11 cellular contexts compared by ENCODE assay signal in genomic region chr1:45545019-45545493, GRCh38. TPM values are rescaled to one million over a fixed set of nuclear protein-coding genes. Genes with fewer than 3 reads are reported as not detected.
DNase-seq lines count a peak whose midpoint lies in the region; ATAC-seq lines count a peak whose summit lies in the region.
"Had no signal": no experiment of that assay in that cellular context is flagged by ENCODE, and none has a peak within 500 bp of the region (broad histone marks: within the 10 kb centered on the region; RNA-seq: fewer than 3 reads in every experiment).

No MANE protein-coding gene starts in this region.

- intact Hi-C loops in activated CD4-positive, alpha-beta memory T cell treated with anti-CD3 and anti-CD28 coated beads for 36 hours (cut with micrococcal nuclease), result no loop called here
- intact Hi-C loops in activated T-helper 1 cell treated with anti-CD3 and anti-CD28 coated beads, Interleukin-12 subunit alpha, Interleukin-12 subunit beta, Interleukin-2, Interleukin-4 antibody, amounts not matched to agents 30 ng/mL and 10 ng/mL and 1 ng/mL, durations not matched to agents 14 hours and 24 hours and 36 hours (cut with micrococcal nuclease), result no loop called here

- peaks cover 26% of the 10 kb centered on the region for H3K4me1 Mint-ChIP-seq in activated CD4-positive, alpha-beta memory T cell treated with anti-CD3 and anti-CD28 coated beads for 36 hours (ENCODE audit: low read depth)
- H3K4me1 Mint-ChIP-seq in activated CD4-positive, alpha-beta memory T cell treated with anti-CD3 and anti-CD28 coated beads, Interleukin-2, amount 10 ng/mL, durations not matched to agents 7 days and 5 days, result peaks cover 37% of the 10 kb centered on the region
- H3K4me1 Mint-ChIP-seq in activated T-helper 1 cell treated with anti-CD3 and anti-CD28 coated beads, Interleukin-12 subunit alpha, Interleukin-12 subunit beta, Interleukin-2, Interleukin-4 antibody, amounts not matched to agents 30 ng/mL and 10 ng/mL and 1 ng/mL, durations not matched to agents 14 hours and 24 hours and 36 hours (ENCODE audit: low read depth), result peaks cover 40% of the 10 kb centered on the region
- peaks cover 31% of the 10 kb centered on the region for H3K4me1 Mint-ChIP-seq in stimulated activated effector memory CD8-positive, alpha-beta T cell treated with anti-CD3 and anti-CD28 coated beads, Interleukin-12 subunit alpha, Interleukin-12 subunit beta, amount 100 ng/mL, for 72 hours

- H3K9me3 Mint-ChIP-seq in activated CD4-positive, alpha-beta memory T cell treated with anti-CD3 and anti-CD28 coated beads for 36 hours, result no peaks in the 10 kb centered on the region
- no peaks in the 10 kb centered on the region for H3K9me3 Mint-ChIP-seq in activated CD4-positive, alpha-beta memory T cell treated with anti-CD3 and anti-CD28 coated beads, Interleukin-2, amount 10 ng/mL, durations not matched to agents 7 days and 5 days
- no peaks in the 10 kb centered on the region for H3K9me3 Mint-ChIP-seq in activated T-helper 1 cell treated with anti-CD3 and anti-CD28 coated beads, Interleukin-12 subunit alpha, Interleukin-12 subunit beta, Interleukin-2, Interleukin-4 antibody, amounts not matched to agents 30 ng/mL and 10 ng/mL and 1 ng/mL, durations not matched to agents 14 hours and 24 hours and 36 hours
- H3K9me3 Mint-ChIP-seq in stimulated activated effector memory CD8-positive, alpha-beta T cell treated with anti-CD3 and anti-CD28 coated beads, Interleukin-12 subunit alpha, Interleukin-12 subunit beta, amount 100 ng/mL, for 72 hours, result no peaks in the 10 kb centered on the region

- H3K27me3 Mint-ChIP-seq in activated CD4-positive, alpha-beta memory T cell treated with anti-CD3 and anti-CD28 coated beads for 36 hours, result no peaks in the 10 kb centered on the region
- peaks cover 9% of the 10 kb centered on the region for H3K27me3 Mint-ChIP-seq in activated CD4-positive, alpha-beta memory T cell treated with anti-CD3 and anti-CD28 coated beads, Interleukin-2, amount 10 ng/mL, durations not matched to agents 7 days and 5 days
- peaks cover 5% of the 10 kb centered on the region for H3K27me3 Mint-ChIP-seq in activated T-helper 1 cell treated with anti-CD3 and anti-CD28 coated beads, Interleukin-12 subunit alpha, Interleukin-12 subunit beta, Interleukin-2, Interleukin-4 antibody, amounts not matched to agents 30 ng/mL and 10 ng/mL and 1 ng/mL, durations not matched to agents 14 hours and 24 hours and 36 hours (ENCODE audit: insufficient read depth)

- peak; percentile 67 for ATAC-seq in HG02885 (IDR thresholded peaks at IDR 0.05; ENCODE audit: poor library complexity, unreplicated experiment)
- peak; percentile 71 for ATAC-seq in stimulated activated effector memory CD8-positive, alpha-beta T cell treated with anti-CD3 and anti-CD28 coated beads, Interleukin-12 subunit alpha, Interleukin-12 subunit beta, amount 100 ng/mL, for 72 hours
- ATAC-seq: HCT116 had no signal

- POLR2A ChIA-PET in activated CD4-positive, alpha-beta memory T cell treated with anti-CD3 and anti-CD28 coated beads for 36 hours (lab: Charles Lee), result interaction anchor here (0.6 to 3.6 kb wide), 7 partner anchors 22 to 823 kb away, joined by 3 to 50 read pairs (median 3); partner anchors contain the start of genes CCDC163, MMACHC and PRDX1
- POLR2A ChIA-PET in activated CD4-positive, alpha-beta memory T cell treated with anti-CD3 and anti-CD28 coated beads, Interleukin-2, amount 10 ng/mL, durations not matched to agents 7 days and 5 days (lab: Charles Lee), result interaction anchor here (0.6 to 7.9 kb wide), 13 partner anchors 9 to 824 kb away, joined by 3 to 89 read pairs (median 5); partner anchors contain the start of genes MUTYH, NASP, PRDX1 and RNU5D-1

- CTCF ChIA-PET in activated CD4-positive, alpha-beta memory T cell treated with anti-CD3 and anti-CD28 coated beads for 36 hours (lab: Charles Lee), result interaction anchor here (0.9 to 2.6 kb wide), 4 partner anchors 25 to 110 kb away, joined by 3 to 18 read pairs (median 8); no protein-coding TSS in a partner anchor
- CTCF ChIA-PET in activated CD4-positive, alpha-beta memory T cell treated with anti-CD3 and anti-CD28 coated beads, Interleukin-2, amount 10 ng/mL, durations not matched to agents 7 days and 5 days (lab: Charles Lee), result interaction anchor here (0.8 to 1.6 kb wide), 4 partner anchors 10 to 32 kb away, joined by 3 to 7 read pairs (median 4); partner anchors contain the start of gene PRDX1

- peak overlapping the region; percentile 40 for H3K27ac Mint-ChIP-seq in activated CD4-positive, alpha-beta memory T cell treated with anti-CD3 and anti-CD28 coated beads for 36 hours
- H3K27ac Mint-ChIP-seq in activated CD4-positive, alpha-beta memory T cell treated with anti-CD3 and anti-CD28 coated beads, Interleukin-2, amount 10 ng/mL, durations not matched to agents 7 days and 5 days, result no peak overlapping the region
- peak overlapping the region; percentile 80 for H3K27ac Mint-ChIP-seq in activated T-helper 1 cell treated with anti-CD3 and anti-CD28 coated beads, Interleukin-12 subunit alpha, Interleukin-12 subunit beta, Interleukin-2, Interleukin-4 antibody, amounts not matched to agents 30 ng/mL and 10 ng/mL and 1 ng/mL, durations not matched to agents 14 hours and 24 hours and 36 hours
- H3K27ac Mint-ChIP-seq in stimulated activated effector memory CD8-positive, alpha-beta T cell treated with anti-CD3 and anti-CD28 coated beads, Interleukin-12 subunit alpha, Interleukin-12 subunit beta, amount 100 ng/mL, for 72 hours, result peak overlapping the region; percentile 56

- H3K4me3 Mint-ChIP-seq in activated CD4-positive, alpha-beta memory T cell treated with anti-CD3 and anti-CD28 coated beads for 36 hours, result peak overlapping the region; percentile 6
- no peak overlapping the region for H3K4me3 Mint-ChIP-seq in activated CD4-positive, alpha-beta memory T cell treated with anti-CD3 and anti-CD28 coated beads, Interleukin-2, amount 10 ng/mL, durations not matched to agents 7 days and 5 days
- H3K4me3 Mint-ChIP-seq in activated T-helper 1 cell treated with anti-CD3 and anti-CD28 coated beads, Interleukin-12 subunit alpha, Interleukin-12 subunit beta, Interleukin-2, Interleukin-4 antibody, amounts not matched to agents 30 ng/mL and 10 ng/mL and 1 ng/mL, durations not matched to agents 14 hours and 24 hours and 36 hours, result peak overlapping the region; percentile 26
- H3K4me3 Mint-ChIP-seq in stimulated activated effector memory CD8-positive, alpha-beta T cell treated with anti-CD3 and anti-CD28 coated beads, Interleukin-12 subunit alpha, Interleukin-12 subunit beta, amount 100 ng/mL, for 72 hours, result no peak overlapping the region

- H3K36me3 Mint-ChIP-seq in activated CD4-positive, alpha-beta memory T cell treated with anti-CD3 and anti-CD28 coated beads for 36 hours, result no peaks in the 10 kb centered on the region
- no peaks in the 10 kb centered on the region for H3K36me3 Mint-ChIP-seq in activated CD4-positive, alpha-beta memory T cell treated with anti-CD3 and anti-CD28 coated beads, Interleukin-2, amount 10 ng/mL, durations not matched to agents 7 days and 5 days (ENCODE audit: low read depth)
- H3K36me3 Mint-ChIP-seq in activated T-helper 1 cell treated with anti-CD3 and anti-CD28 coated beads, Interleukin-12 subunit alpha, Interleukin-12 subunit beta, Interleukin-2, Interleukin-4 antibody, amounts not matched to agents 30 ng/mL and 10 ng/mL and 1 ng/mL, durations not matched to agents 14 hours and 24 hours and 36 hours (ENCODE audit: low read depth), result no peaks in the 10 kb centered on the region
- H3K36me3 Mint-ChIP-seq in stimulated activated effector memory CD8-positive, alpha-beta T cell treated with anti-CD3 and anti-CD28 coated beads, Interleukin-12 subunit alpha, Interleukin-12 subunit beta, amount 100 ng/mL, for 72 hours, result peaks cover 6% of the 10 kb centered on the region

- peak; percentile 50 for DNase-seq in activated CD4-positive, alpha-beta memory T cell treated with anti-CD3 and anti-CD28 coated beads for 36 hours
- DNase-seq in activated CD4-positive, alpha-beta memory T cell treated with anti-CD3 and anti-CD28 coated beads, Interleukin-2, amount 10 ng/mL, durations not matched to agents 7 days and 5 days, result no peak
- DNase-seq in activated T-helper 1 cell treated with anti-CD3 and anti-CD28 coated beads, Interleukin-12 subunit alpha, Interleukin-12 subunit beta, Interleukin-2, Interleukin-4 antibody, amounts not matched to agents 30 ng/mL and 10 ng/mL and 1 ng/mL, durations not matched to agents 14 hours and 24 hours and 36 hours (ENCODE audit: low spot score), result no peak
- DNase-seq in stimulated activated effector memory CD8-positive, alpha-beta T cell treated with anti-CD3 and anti-CD28 coated beads, Interleukin-12 subunit alpha, Interleukin-12 subunit beta, amount 100 ng/mL, for 72 hours (ENCODE audit: low spot score in 2 of 2), result no peak
- no peak for DNase-seq in GM19238 (ENCODE audit: insufficient read length, low spot score)
- DNase-seq in COLO668 (lab: John Stamatoyannopoulos, UW; ENCODE audit: unreplicated experiment), result no peak
- DNase-seq in NCI-H524 (lab: John Stamatoyannopoulos, UW), result no peak
- DNase-seq: activated gamma-delta T cell treated with Interleukin-2 at 50 U/mL for 16 hours, upper lobe of left lung had no signal

RNA-seq across cellular contexts. Expression of gene AKR1A1, which starts 5.6 kb away (rescaled TPM):
- total RNA-seq in activated CD4-positive, alpha-beta memory T cell treated with anti-CD3 and anti-CD28 coated beads for 36 hours, result 100 to 1,000 TPM; 184 TPM
- 100 to 1,000 TPM; 144 TPM for total RNA-seq in activated CD4-positive, alpha-beta memory T cell treated with anti-CD3 and anti-CD28 coated beads, Interleukin-2, amount 10 ng/mL, durations not matched to agents 7 days and 5 days
- total RNA-seq in activated T-helper 1 cell treated with anti-CD3 and anti-CD28 coated beads, Interleukin-12 subunit alpha, Interleukin-12 subunit beta, Interleukin-2, Interleukin-4 antibody, amounts not matched to agents 30 ng/mL and 10 ng/mL and 1 ng/mL, durations not matched to agents 14 hours and 24 hours and 36 hours, result 192 and 194 TPM in 2 replicates

RNA-seq across cellular contexts. Expression of gene PRDX1, which starts 23.4 kb away (rescaled TPM):
- 100 to 1,000 TPM; 479 to 481 TPM for total RNA-seq in activated CD4-positive, alpha-beta memory T cell treated with anti-CD3 and anti-CD28 coated beads for 36 hours
- 100 to 1,000 TPM; 296 to 309 TPM for total RNA-seq in activated CD4-positive, alpha-beta memory T cell treated with anti-CD3 and anti-CD28 coated beads, Interleukin-2, amount 10 ng/mL, durations not matched to agents 7 days and 5 days
- 635 and 655 TPM in 2 replicates for total RNA-seq in activated T-helper 1 cell treated with anti-CD3 and anti-CD28 coated beads, Interleukin-12 subunit alpha, Interleukin-12 subunit beta, Interleukin-2, Interleukin-4 antibody, amounts not matched to agents 30 ng/mL and 10 ng/mL and 1 ng/mL, durations not matched to agents 14 hours and 24 hours and 36 hours

RNA-seq across cellular contexts. Expression of gene NASP, which starts 38.8 kb away (rescaled TPM):
- 100 to 1,000 TPM; 233 to 235 TPM for total RNA-seq in activated CD4-positive, alpha-beta memory T cell treated with anti-CD3 and anti-CD28 coated beads for 36 hours
- 100 to 1,000 TPM; 166 to 172 TPM for total RNA-seq in activated CD4-positive, alpha-beta memory T cell treated with anti-CD3 and anti-CD28 coated beads, Interleukin-2, amount 10 ng/mL, durations not matched to agents 7 days and 5 days
- 250 and 251 TPM in 2 replicates for total RNA-seq in activated T-helper 1 cell treated with anti-CD3 and anti-CD28 coated beads, Interleukin-12 subunit alpha, Interleukin-12 subunit beta, Interleukin-2, Interleukin-4 antibody, amounts not matched to agents 30 ng/mL and 10 ng/mL and 1 ng/mL, durations not matched to agents 14 hours and 24 hours and 36 hours

RNA-seq across cellular contexts. Expression of gene MMACHC, which starts 45.0 kb away (rescaled TPM):
- total RNA-seq in activated CD4-positive, alpha-beta memory T cell treated with anti-CD3 and anti-CD28 coated beads for 36 hours, result 1 to 10 TPM; 6.0 to 6.2 TPM
- total RNA-seq in activated CD4-positive, alpha-beta memory T cell treated with anti-CD3 and anti-CD28 coated beads, Interleukin-2, amount 10 ng/mL, durations not matched to agents 7 days and 5 days, result 1 to 10 TPM; 4.0 to 4.4 TPM
- total RNA-seq in activated T-helper 1 cell treated with anti-CD3 and anti-CD28 coated beads, Interleukin-12 subunit alpha, Interleukin-12 subunit beta, Interleukin-2, Interleukin-4 antibody, amounts not matched to agents 30 ng/mL and 10 ng/mL and 1 ng/mL, durations not matched to agents 14 hours and 24 hours and 36 hours, result 10.4 and 10.6 TPM in 2 replicates

RNA-seq across cellular contexts. Expression of gene CCDC163, which starts 45.2 kb away (rescaled TPM):
- 1 to 10 TPM; 5.1 to 5.7 TPM for total RNA-seq in activated CD4-positive, alpha-beta memory T cell treated with anti-CD3 and anti-CD28 coated beads for 36 hours
- 1 to 10 TPM; 6.7 to 6.8 TPM for total RNA-seq in activated CD4-positive, alpha-beta memory T cell treated with anti-CD3 and anti-CD28 coated beads, Interleukin-2, amount 10 ng/mL, durations not matched to agents 7 days and 5 days
- total RNA-seq in activated T-helper 1 cell treated with anti-CD3 and anti-CD28 coated beads, Interleukin-12 subunit alpha, Interleukin-12 subunit beta, Interleukin-2, Interleukin-4 antibody, amounts not matched to agents 30 ng/mL and 10 ng/mL and 1 ng/mL, durations not matched to agents 14 hours and 24 hours and 36 hours, result 3.5 and 4.5 TPM in 2 replicates

Comparison
In these comparisons a context has a peak if more than half of its experiments do, and no peak if none do; other contexts are left out.
1. H3K4me3 Mint-ChIP-seq: peak in activated CD4-positive, alpha-beta memory T cell treated with anti-CD3 and anti-CD28 coated beads for 36 hours (single experiment) and activated T-helper 1 cell treated with anti-CD3 and anti-CD28 coated beads, Interleukin-12 subunit alpha, Interleukin-12 subunit beta, Interleukin-2, Interleukin-4 antibody, amounts not matched to agents 30 ng/mL and 10 ng/mL and 1 ng/mL, durations not matched to agents 14 hours and 24 hours and 36 hours (single experiment); none in activated CD4-positive, alpha-beta memory T cell treated with anti-CD3 and anti-CD28 coated beads, Interleukin-2, amount 10 ng/mL, durations not matched to agents 7 days and 5 days (single experiment) and stimulated activated effector memory CD8-positive, alpha-beta T cell treated with anti-CD3 and anti-CD28 coated beads, Interleukin-12 subunit alpha, Interleukin-12 subunit beta, amount 100 ng/mL, for 72 hours (single experiment).